18 cellular contexts compared by ENCODE assay signal in the genomic region with DNA sequence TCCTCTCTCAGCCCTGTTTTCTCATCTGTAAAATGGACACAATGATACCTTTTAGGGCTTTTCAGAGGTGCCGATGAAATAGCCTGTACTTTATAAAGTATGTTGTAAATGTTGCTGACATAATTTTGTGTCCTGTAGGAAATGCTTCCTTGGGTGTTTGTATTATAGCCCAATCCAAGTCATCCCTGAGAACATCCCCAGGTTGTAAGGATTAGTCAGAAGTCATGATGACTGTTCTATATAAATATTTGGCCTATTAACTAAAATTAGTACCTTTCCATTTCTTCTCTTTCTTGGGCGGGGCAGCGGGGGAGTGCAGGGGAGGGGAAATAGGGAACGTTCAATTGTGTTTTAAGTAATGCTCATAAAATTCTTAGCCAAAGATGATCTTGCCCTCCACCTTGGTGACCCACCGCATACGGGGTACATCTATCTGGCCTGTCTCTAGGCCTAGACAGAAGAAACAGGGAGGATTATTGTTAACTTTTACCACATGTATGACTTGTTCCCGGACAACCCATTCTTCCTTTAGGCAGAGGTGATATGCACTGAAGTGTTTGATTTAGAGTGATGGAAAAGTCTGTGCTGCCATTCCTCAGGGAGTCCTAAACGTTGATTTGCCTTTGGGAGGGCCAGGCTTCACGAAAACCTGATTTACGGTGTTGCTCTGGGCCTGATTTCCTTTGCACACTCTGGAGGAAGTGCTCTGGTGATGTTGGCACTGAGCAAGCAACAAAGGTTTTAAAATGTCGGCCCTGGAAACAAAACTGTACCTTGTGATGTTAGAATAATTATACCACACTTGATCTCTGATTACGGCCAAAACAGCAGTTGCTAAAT.
DNase-seq lines count a peak whose midpoint lies in the region; ATAC-seq and TF ChIP-seq lines count a peak whose summit lies in the region.
"Had no signal": no experiment of that assay in that cellular context is flagged by ENCODE, and none has a peak within 500 bp of the region (broad histone marks: within the 10 kb centered on the region; RNA-seq: fewer than 3 reads in every experiment).

No MANE protein-coding gene starts in this region.

- no peak for ATAC-seq in left lung
- no peak for ATAC-seq in GM18868 (IDR thresholded peaks at IDR 0.05; ENCODE audit: unreplicated experiment)
- no peak for ATAC-seq in GM18873 (IDR thresholded peaks at IDR 0.05; ENCODE audit: low FRiP score, unreplicated experiment)
- no peak for ATAC-seq in GM21528 (IDR thresholded peaks at IDR 0.05; ENCODE audit: low FRiP score, unreplicated experiment)
- ATAC-seq: natural killer cell had no signal

- no peak overlapping the region for H3K4me3 Mint-ChIP-seq in HFFc6
- H3K4me3 Mint-ChIP-seq in brain, result no peak overlapping the region
- H3K4me3 Mint-ChIP-seq: activated CD4-positive, alpha-beta T cell treated with anti-CD3 and anti-CD28 coated beads, Interleukin-2, amount 10 ng/mL, durations not matched to agents 7 days and 5 days; natural killer cell; stimulated activated naive CD8-positive, alpha-beta T cell treated with anti-CD3 and anti-CD28 coated beads, Interleukin-15, Interleukin-2, amounts not matched to agents 100 ng/mL and 50 ng/mL, for 24 hours had no signal

- H3K4me2 ChIP-seq in smooth muscle cell, result no peak overlapping the region

- H3K36me3 ChIP-seq in smooth muscle cell (ENCODE audit: low read depth) (no peaks in the 10 kb centered on the region), left lung (no peaks in the 10 kb centered on the region)
- H3K36me3 ChIP-seq: adrenal gland had no signal

- H3K27ac Mint-ChIP-seq in HFFc6 (peak overlapping the region; percentile 66), brain (peak overlapping the region in 4 of 5 experiments; percentile 55 to 93 (median 90))
- H3K27ac Mint-ChIP-seq: activated CD4-positive, alpha-beta T cell treated with anti-CD3 and anti-CD28 coated beads, Interleukin-2, amount 10 ng/mL, durations not matched to agents 7 days and 5 days; natural killer cell; stimulated activated naive CD8-positive, alpha-beta T cell treated with anti-CD3 and anti-CD28 coated beads, Interleukin-15, Interleukin-2, amounts not matched to agents 100 ng/mL and 50 ng/mL, for 24 hours had no signal

- H2AFZ ChIP-seq in smooth muscle cell (ENCODE audit: low read depth), result no peak overlapping the region

- H3K27ac ChIP-seq in smooth muscle cell (ENCODE audit: low read depth), result peak overlapping the region; percentile 47
- peak overlapping the region in 1 of 2 donors; percentile 23 for H3K27ac ChIP-seq in left lung

- H3K4me3 ChIP-seq in smooth muscle cell (no peak overlapping the region), left lung (no peak overlapping the region)
- H3K4me3 ChIP-seq: adrenal gland had no signal

- H3K9me3 Mint-ChIP-seq in HFFc6, result no peaks in the 10 kb centered on the region
- peaks cover 0 to 3% (median 0%) of the 10 kb centered on the region in 5 experiments for H3K9me3 Mint-ChIP-seq in brain
- H3K9me3 Mint-ChIP-seq: natural killer cell; stimulated activated naive CD8-positive, alpha-beta T cell treated with anti-CD3 and anti-CD28 coated beads, Interleukin-15, Interleukin-2, amounts not matched to agents 100 ng/mL and 50 ng/mL, for 24 hours had no signal

- H3K9me3 ChIP-seq in smooth muscle cell (replicated peaks; ENCODE audit: low read depth) (no peaks in the 10 kb centered on the region), left lung (no peaks in the 10 kb centered on the region)
- H3K9me3 ChIP-seq: adrenal gland had no signal

- TF ChIP-seq CTCF in HFFc6 (IDR thresholded peaks at IDR 0.05), result no peak
- no peak for TF ChIP-seq CTCF in brain (conservative IDR thresholded peaks at IDR 0.05)
- no peak for TF ChIP-seq CTCF in smooth muscle cell (IDR thresholded peaks at IDR 0.05; ENCODE audit: borderline replicate concordance, insufficient read depth, poor library complexity, severe bottlenecking)
- no peak for TF ChIP-seq CTCF in left lung (IDR thresholded peaks at IDR 0.05)

- peaks cover 13% of the 10 kb centered on the region for H3K36me3 Mint-ChIP-seq in HFFc6 (ENCODE audit: low read depth)
- H3K36me3 Mint-ChIP-seq in brain, result peaks cover 7% of the 10 kb centered on the region
- H3K36me3 Mint-ChIP-seq: natural killer cell had no signal

- DNase-seq in HFFc6 (no peak), islet precursor cell (peak; percentile 49), smooth muscle cell (lab: John Stamatoyannopoulos, UW; ENCODE audit: unreplicated experiment) (no peak), left lung (no peak)
- DNase-seq: activated CD4-positive, alpha-beta T cell treated with anti-CD3 and anti-CD28 coated beads, Interleukin-2, amount 10 ng/mL, durations not matched to agents 7 days and 5 days; activated T-cell treated with anti-CD3 and anti-CD28 coated beads, Interleukin-2, amount 50 U/mL, for 48 hours; GF-D8; kidney; MM.1S; natural killer cell; NCI-H446 treated with DMSO at 0.1 percent for 48 hours; T-helper 2 cell had no signal

- WGBS in smooth muscle cell (ENCODE audit: low lambda C conversion rate), result 84% methylated on average over 12 of the region's 12 CpGs

- intact Hi-C loops in left lung (cut with DNase I), result no loop called here

- peaks cover 36% of the 10 kb centered on the region for H3K4me1 Mint-ChIP-seq in HFFc6 (ENCODE audit: low read depth)
- peaks cover 18% of the 10 kb centered on the region for H3K4me1 Mint-ChIP-seq in brain

- H3K9ac ChIP-seq in smooth muscle cell (ENCODE audit: low read depth), result no peak overlapping the region

- H3F3A ChIP-seq in smooth muscle cell (ENCODE audit: low read depth), result no peaks in the 10 kb centered on the region

- H3K4me1 ChIP-seq in smooth muscle cell (ENCODE audit: low read depth) (no peaks in the 10 kb centered on the region), left lung (no peaks in the 10 kb centered on the region)

- no peaks in the 10 kb centered on the region for H4K20me1 ChIP-seq in smooth muscle cell (ENCODE audit: low read depth)

- H3K27me3 Mint-ChIP-seq in HFFc6 (ENCODE audit: insufficient read depth) (no peaks in the 10 kb centered on the region), brain (no peaks in the 10 kb centered on the region)
- H3K27me3 Mint-ChIP-seq: activated CD4-positive, alpha-beta T cell treated with anti-CD3 and anti-CD28 coated beads, Interleukin-2, amount 10 ng/mL, durations not matched to agents 7 days and 5 days; stimulated activated naive CD8-positive, alpha-beta T cell treated with anti-CD3 and anti-CD28 coated beads, Interleukin-15, Interleukin-2, amounts not matched to agents 100 ng/mL and 50 ng/mL, for 24 hours had no signal

- H3K79me2 ChIP-seq in smooth muscle cell (ENCODE audit: low read depth), result no peaks in the 10 kb centered on the region

- no peaks in the 10 kb centered on the region for H3K27me3 ChIP-seq in smooth muscle cell (ENCODE audit: low read depth)
- H3K27me3 ChIP-seq in left lung, result no peaks in the 10 kb centered on the region
- H3K27me3 ChIP-seq: adrenal gland had no signal
